34 cellular contexts compared by ENCODE assay signal in genomic region chr10:84188815-84189214, GRCh38. TPM values are rescaled to one million over a fixed set of nuclear protein-coding genes. Genes with fewer than 3 reads are reported as not detected.
"Had no signal": no experiment of that assay in that cellular context is flagged by ENCODE, and none has a peak within 500 bp of the region (broad histone marks: within the 10 kb centered on the region; RNA-seq: fewer than 3 reads in every experiment).

No MANE protein-coding gene starts in this region.

- H3K27ac Mint-ChIP-seq: effector memory CD8-positive, alpha-beta T cell; mesothelial cell of epicardium; stimulated activated memory B cell treated with anti-CD40 and anti-IgM and Interleukin-4, amounts not matched to agents 10 μg/mL and 1 μg/mL and 100 μg/mL, for 72 hours had no signal

- H3K36me3 ChIP-seq: esophagus squamous epithelium, heart right ventricle, left lung, ovary, sigmoid colon, tibial artery, upper lobe of left lung, uterus had no signal

- H3K4me3 ChIP-seq: esophagus squamous epithelium, heart right ventricle, left lung, ovary, psoas muscle, sigmoid colon, testis, tibial artery, upper lobe of left lung, uterus had no signal

- H3K36me3 Mint-ChIP-seq: mesothelial cell of epicardium; naive thymus-derived CD8-positive, alpha-beta T cell; stimulated activated memory B cell treated with anti-CD40 and anti-IgM and Interleukin-4, amounts not matched to agents 10 μg/mL and 1 μg/mL and 100 μg/mL, for 72 hours had no signal

- H3K9me3 Mint-ChIP-seq: effector memory CD8-positive, alpha-beta T cell; mesothelial cell of epicardium; naive thymus-derived CD8-positive, alpha-beta T cell; stimulated activated memory B cell treated with anti-CD40 and anti-IgM and Interleukin-4, amounts not matched to agents 10 μg/mL and 1 μg/mL and 100 μg/mL, for 72 hours had no signal

- H3K4me1 ChIP-seq: left lung, psoas muscle, testis, upper lobe of left lung, uterus had no signal

- DNase-seq: cortex of kidney; effector memory CD8-positive, alpha-beta T cell; erythroblast; esophagus squamous epithelium; foreskin melanocyte; glutamatergic neuron; heart right ventricle; hippocampal formation; left lung; mesenchymal stem cell; occipital lobe; ovary; posterior cingulate gyrus; psoas muscle; right cardiac atrium; sigmoid colon; stimulated activated CD4-positive, alpha-beta T cell treated with anti-CD3 and anti-CD28 coated beads, Interleukin-4, amount 100 ng/mL, for 4 hours; stimulated activated naive CD8-positive, alpha-beta T cell treated with anti-CD3 and anti-CD28 coated beads, Interleukin-15, Interleukin-2, amounts not matched to agents 100 U/mL and 50 U/mL, for 24 hours; substantia nigra; testis; upper lobe of left lung; uterus had no signal

- H3K4me1 Mint-ChIP-seq: mesothelial cell of epicardium had no signal

- H3K4me3 Mint-ChIP-seq: effector memory CD8-positive, alpha-beta T cell; mesothelial cell of epicardium; naive thymus-derived CD8-positive, alpha-beta T cell; stimulated activated memory B cell treated with anti-CD40 and anti-IgM and Interleukin-4, amounts not matched to agents 10 μg/mL and 1 μg/mL and 100 μg/mL, for 72 hours had no signal

- H3K9me3 ChIP-seq: esophagus squamous epithelium, heart right ventricle, left lung, ovary, psoas muscle, sigmoid colon, testis, tibial artery, upper lobe of left lung, uterus had no signal

- ATAC-seq: effector memory CD8-positive, alpha-beta T cell; heart right ventricle; left lung; naive thymus-derived CD8-positive, alpha-beta T cell; psoas muscle; right cardiac atrium; stimulated activated memory B cell treated with anti-CD40 and anti-IgM and Interleukin-4, amounts not matched to agents 10 μg/mL and 1 μg/mL and 100 μg/mL, for 72 hours; stimulated activated naive CD8-positive, alpha-beta T cell treated with anti-CD3 and anti-CD28 coated beads, Interleukin-15, Interleukin-2, amounts not matched to agents 100 U/mL and 50 U/mL, for 24 hours had no signal

- H3K27me3 Mint-ChIP-seq: effector memory CD8-positive, alpha-beta T cell had no signal

- H3K27me3 ChIP-seq: ovary, testis, uterus had no signal

- H3K27ac ChIP-seq: esophagus squamous epithelium, heart right ventricle, left lung, ovary, psoas muscle, sigmoid colon, testis, tibial artery, upper lobe of left lung, uterus had no signal

RNA-seq across cellular contexts. Expression of gene GPR15LG, which starts 15.2 kb away (rescaled TPM):
- total RNA-seq: dermis microvascular lymphatic vessel endothelial cell; heart right ventricle; left lung; lung microvascular endothelial cell; mesothelial cell of epicardium; myocyte; naive thymus-derived CD8-positive, alpha-beta T cell; occipital lobe; psoas muscle; right cardiac atrium; sigmoid colon; skeletal muscle tissue; testis; uterus had no signal
- polyA plus RNA-seq: heart right ventricle; naive thymus-derived CD8-positive, alpha-beta T cell; neural cell; ovary; right cardiac atrium had no signal

RNA-seq across cellular contexts. Expression of gene LRIT2, which starts 36.5 kb away (rescaled TPM):
- total RNA-seq: dermis microvascular lymphatic vessel endothelial cell; esophagus squamous epithelium; heart right ventricle; left lung; lung microvascular endothelial cell; mesothelial cell of epicardium; mucosa of gallbladder; myocyte; naive thymus-derived CD8-positive, alpha-beta T cell; occipital lobe; ovary; psoas muscle; renal cortical epithelial cell; right cardiac atrium; sigmoid colon; skeletal muscle tissue; upper lobe of left lung; uterus had no signal
- polyA plus RNA-seq: heart right ventricle; keratinocyte; naive thymus-derived CD8-positive, alpha-beta T cell; neural cell; ovary; psoas muscle; right cardiac atrium had no signal

RNA-seq across cellular contexts. Expression of gene LRIT1, which starts 52.5 kb away (rescaled TPM):
- total RNA-seq: dermis microvascular lymphatic vessel endothelial cell; left lung; lung microvascular endothelial cell; mesothelial cell of epicardium; mucosa of gallbladder; naive thymus-derived CD8-positive, alpha-beta T cell; occipital lobe; ovary; psoas muscle; renal cortical epithelial cell; sigmoid colon; skeletal muscle tissue; upper lobe of left lung; uterus had no signal
- polyA plus RNA-seq: heart right ventricle; keratinocyte; naive thymus-derived CD8-positive, alpha-beta T cell; neural cell; ovary; psoas muscle; right cardiac atrium; sigmoid colon had no signal
